In genomic region chr3:33582234-33582633, GRCh38 we compare ENCODE assay signal across 17 cellular contexts.
"Had no signal": no experiment of that assay in that cellular context is flagged by ENCODE, and none has a peak within 500 bp of the region (broad histone marks: within the 10 kb centered on the region; RNA-seq: fewer than 3 reads in every experiment).

No MANE protein-coding gene starts in this region.

- H3K4me1 Mint-ChIP-seq: activated CD4-positive, alpha-beta memory T cell treated with anti-CD3 and anti-CD28 coated beads, Interleukin-2, amount 10 ng/mL, durations not matched to agents 7 days and 5 days; activated naive CD8-positive, alpha-beta T cell treated with anti-CD3 and anti-CD28 coated beads, Interleukin-2, amount 50 U/mL, for 24 hours; nephron; stimulated activated effector memory CD8-positive, alpha-beta T cell treated with anti-CD3 and anti-CD28 coated beads, Interleukin-12 subunit alpha, Interleukin-12 subunit beta, amount 100 ng/mL, for 72 hours; stimulated activated naive CD8-positive, alpha-beta T cell treated with anti-CD3 and anti-CD28 coated beads, Interleukin-15, amount 100 ng/mL, for 72 hours had no signal

- H3K27ac Mint-ChIP-seq: activated CD4-positive, alpha-beta memory T cell treated with anti-CD3 and anti-CD28 coated beads, Interleukin-2, amount 10 ng/mL, durations not matched to agents 7 days and 5 days; activated naive CD4-positive, alpha-beta T cell treated with anti-CD3 and anti-CD28 coated beads for 36 hours; activated naive CD8-positive, alpha-beta T cell treated with anti-CD3 and anti-CD28 coated beads, Interleukin-2, amount 50 U/mL, for 24 hours; activated T-cell treated with anti-CD3 and anti-CD28 coated beads, Interleukin-2, amount 50 U/mL, for 72 hours; nephron; stimulated activated effector memory CD8-positive, alpha-beta T cell treated with anti-CD3 and anti-CD28 coated beads, Interleukin-12 subunit alpha, Interleukin-12 subunit beta, amount 100 ng/mL, for 72 hours had no signal

- H3K9me3 Mint-ChIP-seq: activated CD4-positive, alpha-beta memory T cell treated with anti-CD3 and anti-CD28 coated beads, Interleukin-2, amount 10 ng/mL, durations not matched to agents 7 days and 5 days; activated naive CD4-positive, alpha-beta T cell treated with anti-CD3 and anti-CD28 coated beads for 36 hours; activated naive CD8-positive, alpha-beta T cell treated with anti-CD3 and anti-CD28 coated beads, Interleukin-2, amount 50 U/mL, for 24 hours; activated T-cell treated with anti-CD3 and anti-CD28 coated beads, Interleukin-2, amount 50 U/mL, for 72 hours; nephron; stimulated activated effector memory CD8-positive, alpha-beta T cell treated with anti-CD3 and anti-CD28 coated beads, Interleukin-12 subunit alpha, Interleukin-12 subunit beta, amount 100 ng/mL, for 72 hours; stimulated activated naive CD8-positive, alpha-beta T cell treated with anti-CD3 and anti-CD28 coated beads, Interleukin-15, amount 100 ng/mL, for 72 hours had no signal

- H3K27me3 ChIP-seq: foreskin keratinocyte, tibial artery had no signal

- H3K27ac ChIP-seq: foreskin keratinocyte, tibial artery had no signal

- H3K9me3 ChIP-seq: tibial artery had no signal

- H3K4me3 ChIP-seq: tibial artery had no signal

- H3K4me3 Mint-ChIP-seq: activated CD4-positive, alpha-beta memory T cell treated with anti-CD3 and anti-CD28 coated beads, Interleukin-2, amount 10 ng/mL, durations not matched to agents 7 days and 5 days; activated naive CD4-positive, alpha-beta T cell treated with anti-CD3 and anti-CD28 coated beads for 36 hours; activated naive CD8-positive, alpha-beta T cell treated with anti-CD3 and anti-CD28 coated beads, Interleukin-2, amount 50 U/mL, for 24 hours; activated T-cell treated with anti-CD3 and anti-CD28 coated beads, Interleukin-2, amount 50 U/mL, for 72 hours; nephron; stimulated activated effector memory CD8-positive, alpha-beta T cell treated with anti-CD3 and anti-CD28 coated beads, Interleukin-12 subunit alpha, Interleukin-12 subunit beta, amount 100 ng/mL, for 72 hours; stimulated activated naive CD8-positive, alpha-beta T cell treated with anti-CD3 and anti-CD28 coated beads, Interleukin-15, amount 100 ng/mL, for 72 hours had no signal

- H3K27me3 Mint-ChIP-seq: activated CD4-positive, alpha-beta memory T cell treated with anti-CD3 and anti-CD28 coated beads, Interleukin-2, amount 10 ng/mL, durations not matched to agents 7 days and 5 days; activated naive CD8-positive, alpha-beta T cell treated with anti-CD3 and anti-CD28 coated beads, Interleukin-2, amount 50 U/mL, for 24 hours; stimulated activated naive CD8-positive, alpha-beta T cell treated with anti-CD3 and anti-CD28 coated beads, Interleukin-15, amount 100 ng/mL, for 72 hours had no signal

- DNase-seq: activated CD4-positive, alpha-beta memory T cell treated with anti-CD3 and anti-CD28 coated beads, Interleukin-2, amount 10 ng/mL, durations not matched to agents 7 days and 5 days; activated CD4-positive, alpha-beta T cell treated with anti-CD3 and anti-CD28 coated beads for 48 hours; activated CD4-positive, CD25-positive, alpha-beta regulatory T cell; activated effector memory CD4-positive, alpha-beta T cell treated with Interleukin-2 at 50 U/mL for 16 hours; activated naive CD4-positive, alpha-beta T cell treated with anti-CD3 and anti-CD28 coated beads for 36 hours; activated naive CD8-positive, alpha-beta T cell treated with anti-CD3 and anti-CD28 coated beads, Interleukin-2, amount 50 U/mL, for 24 hours; activated T-cell treated with anti-CD3 and anti-CD28 coated beads, Interleukin-2, amount 50 U/mL, for 72 hours; effector CD4-positive, alpha-beta T cell; occipital lobe; small intestine; stimulated activated CD4-positive, alpha-beta T cell treated with anti-CD3 and anti-CD28 coated beads, Interleukin-2, amount 100 ng/mL, for 24 hours; stimulated activated naive CD8-positive, alpha-beta T cell treated with anti-CD3 and anti-CD28 coated beads, Interleukin-15, amount 100 ng/mL, for 72 hours; T-helper 9 cell; tibial artery had no signal

- H3K4me1 ChIP-seq: tibial artery had no signal
